18 cellular contexts compared by ENCODE assay signal in genomic region chr22:38610234-38610633, GRCh38.
"Had no signal": no experiment of that assay in that cellular context is flagged by ENCODE, and none has a peak within 500 bp of the region (broad histone marks: within the 10 kb centered on the region; RNA-seq: fewer than 3 reads in every experiment).

No MANE protein-coding gene starts in this region.

- H3K4me1 Mint-ChIP-seq: IgD-negative memory B cell had no signal

- ATAC-seq: K562, Panc1, PC-3 had no signal

- DNase-seq: Kasumi-1, MM.1S, NCI-H1092 treated with DMSO at 0.1 percent for 48 hours, NCI-H1436, NCI-H1694 treated with DMSO at 0.1 percent for 48 hours, NCI-H1930, NCI-H2081, NCI-H2107, NCI-H2227 treated with DMSO at 0.1 percent for 48 hours, NCI-H524 treated with DMSO at 0.1 percent for 48 hours, NCI-H69, NCI-H774, PC-3, SHP77 treated with DMSO at 0.1 percent for 48 hours, SJCRH30 had no signal

- H3K4me3 Mint-ChIP-seq: IgD-negative memory B cell had no signal
